In the genomic region with DNA sequence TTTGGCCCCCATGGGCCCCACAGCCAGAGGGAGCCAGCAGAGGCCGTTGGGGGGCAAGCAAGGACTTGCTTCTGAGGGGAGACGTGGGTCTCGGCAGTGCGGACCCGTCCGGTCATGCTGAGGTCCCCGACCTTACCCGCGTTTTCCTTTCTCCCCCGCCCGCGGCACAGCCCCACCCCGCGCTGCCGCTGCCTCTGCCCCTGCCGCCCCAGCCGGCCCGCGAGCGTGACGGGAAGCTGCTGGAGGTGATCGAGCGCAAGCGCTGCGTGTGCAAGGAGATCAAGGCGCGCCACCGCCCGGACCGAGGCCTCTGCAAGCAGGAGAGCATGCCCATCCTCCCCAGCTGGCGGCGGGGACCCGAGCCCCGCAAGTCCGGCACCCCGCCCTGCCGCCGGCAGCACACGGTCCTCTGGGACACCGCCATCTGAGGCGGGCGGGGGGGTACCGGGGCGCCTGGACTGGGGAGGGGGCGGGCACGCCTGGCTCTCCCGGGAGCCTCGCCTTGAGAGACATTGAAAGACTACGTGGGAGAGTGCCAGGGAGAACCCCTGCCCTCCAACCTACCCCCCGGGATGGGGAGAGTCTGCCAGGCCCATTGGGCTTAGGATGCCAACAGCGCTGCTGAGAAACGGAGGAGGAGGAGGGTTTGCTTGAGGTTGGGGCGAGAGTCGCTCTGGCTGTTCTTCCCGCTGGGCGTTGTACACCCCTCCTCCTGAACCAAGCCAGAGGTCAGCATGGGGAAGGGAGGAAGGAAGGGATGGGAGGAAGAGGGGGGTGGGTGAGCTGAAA, we compare ENCODE assay signal across 8 cellular contexts. TPM values are rescaled to one million over a fixed set of nuclear protein-coding genes. Genes with fewer than 3 reads are reported as not detected.
DNase-seq lines count a peak whose midpoint lies in the region; ATAC-seq lines count a peak whose summit lies in the region.

No MANE protein-coding gene starts in this region.

- peaks cover 2 to 3% of the 10 kb centered on the region in 2 donors for H3K27me3 Mint-ChIP-seq in CD8-positive, alpha-beta memory T cell
- H3K27me3 Mint-ChIP-seq in activated naive CD4-positive, alpha-beta T cell treated with anti-CD3 and anti-CD28 coated beads, Interleukin-2, amount 50 U/mL, for 24 hours, result no peaks in the 10 kb centered on the region

- POLR2A ChIA-PET in CD8-positive, alpha-beta memory T cell (lab: Charles Lee), result interaction anchor here (0.5 to 1.5 kb wide), 5 partner anchors 8 to 96 kb away, joined by 3 read pairs; partner anchors contain the start of gene TSC22D4

- H3K9ac ChIP-seq in NT2/D1 (ENCODE audit: insufficient read length, low read depth) (peak overlapping the region; percentile 50), skeletal muscle satellite cell (ENCODE audit: low read depth, low read length) (peak overlapping the region; percentile 35)

- no peak overlapping the region for H3K27ac ChIP-seq in CD8-positive, alpha-beta memory T cell (ENCODE audit: low read depth, low read length)

- peak overlapping the region; percentile 32 for H3K4me3 ChIP-seq in CD8-positive, alpha-beta memory T cell (ENCODE audit: low read length)
- H3K4me3 ChIP-seq in NT2/D1 (ENCODE audit: insufficient read length, low read depth), result peak overlapping the region; percentile 26
- peak overlapping the region; percentile 65 for H3K4me3 ChIP-seq in skeletal muscle satellite cell (ENCODE audit: low read length)

- CTCF ChIA-PET in CD8-positive, alpha-beta memory T cell (lab: Charles Lee), result interaction anchor here (1.0 to 4.0 kb wide), 10 partner anchors 11 to 212 kb away, joined by 3 to 20 read pairs (median 6); partner anchors contain the start of genes POP7 and TSC22D4

- H3K4me1 Mint-ChIP-seq in CD8-positive, alpha-beta memory T cell, result peaks cover 6 to 22% (median 9%) of the 10 kb centered on the region in 3 donors
- peaks cover 17% of the 10 kb centered on the region for H3K4me1 Mint-ChIP-seq in activated naive CD4-positive, alpha-beta T cell treated with anti-CD3 and anti-CD28 coated beads, Interleukin-2, amount 50 U/mL, for 24 hours

- no peaks in the 10 kb centered on the region for H3K36me3 ChIP-seq in CD8-positive, alpha-beta memory T cell (ENCODE audit: insufficient read depth, low read length)
- H3K36me3 ChIP-seq in NT2/D1 (ENCODE audit: insufficient read depth, insufficient read length, low read length), result no peaks in the 10 kb centered on the region
- no peaks in the 10 kb centered on the region for H3K36me3 ChIP-seq in skeletal muscle satellite cell (ENCODE audit: insufficient read depth, low read length)

- no peaks in the 10 kb centered on the region for H3K27me3 ChIP-seq in CD8-positive, alpha-beta memory T cell (ENCODE audit: insufficient read depth, low read length, poor library complexity, severe bottlenecking)
- peaks cover 14% of the 10 kb centered on the region for H3K27me3 ChIP-seq in NT2/D1 (ENCODE audit: insufficient read depth, insufficient read length)
- H3K27me3 ChIP-seq in skeletal muscle satellite cell (ENCODE audit: control insufficient read depth, insufficient read depth, low read length), result peaks cover 4% of the 10 kb centered on the region

- ATAC-seq in HG02759 (IDR thresholded peaks at IDR 0.05; ENCODE audit: unreplicated experiment) (no peak), GM21526 (IDR thresholded peaks at IDR 0.05; ENCODE audit: low FRiP score, unreplicated experiment) (no peak)

- H3K36me3 Mint-ChIP-seq in CD8-positive, alpha-beta memory T cell, result no peaks in the 10 kb centered on the region
- H3K36me3 Mint-ChIP-seq in activated naive CD4-positive, alpha-beta T cell treated with anti-CD3 and anti-CD28 coated beads, Interleukin-2, amount 50 U/mL, for 24 hours, result no peaks in the 10 kb centered on the region

- peak overlapping the region; percentile 78 for H3K4me2 ChIP-seq in skeletal muscle satellite cell (ENCODE audit: low read length)

- H3K4me3 Mint-ChIP-seq in CD8-positive, alpha-beta memory T cell, result peak overlapping the region; percentile 9 to 77 (median 70)
- H3K4me3 Mint-ChIP-seq in activated naive CD4-positive, alpha-beta T cell treated with anti-CD3 and anti-CD28 coated beads, Interleukin-2, amount 50 U/mL, for 24 hours, result peak overlapping the region; percentile 83

- no peaks in the 10 kb centered on the region for H3K9me3 ChIP-seq in CD8-positive, alpha-beta memory T cell (ENCODE audit: low read length)
- H3K9me3 ChIP-seq in NT2/D1 (ENCODE audit: insufficient read depth, low read length), result no peaks in the 10 kb centered on the region
- H3K9me3 ChIP-seq in skeletal muscle satellite cell (replicated peaks; ENCODE audit: low read length), result no peaks in the 10 kb centered on the region

- peak in 4 of 5 donors; percentile 18 to 64 (median 42) for DNase-seq in CD8-positive, alpha-beta memory T cell
- DNase-seq in NT2/D1 (ENCODE audit: low read depth, low spot score), result no peak
- DNase-seq in hippocampal formation (lab: John Stamatoyannopoulos, UW), result peak; percentile 30 to 59
- no peak for DNase-seq in NCI-H510A (lab: John Stamatoyannopoulos, UW)

- H3K4me1 ChIP-seq in CD8-positive, alpha-beta memory T cell (ENCODE audit: insufficient read depth, low read length), result no peaks in the 10 kb centered on the region
- H3K4me1 ChIP-seq in NT2/D1 (ENCODE audit: insufficient read depth, insufficient read length) (peaks cover 11% of the 10 kb centered on the region), skeletal muscle satellite cell (ENCODE audit: control insufficient read depth, insufficient read depth, low read length) (peaks cover 5% of the 10 kb centered on the region)

- peak overlapping the region in 1 of 8 donors; percentile 29 for H3K27ac Mint-ChIP-seq in CD8-positive, alpha-beta memory T cell
- H3K27ac Mint-ChIP-seq in activated naive CD4-positive, alpha-beta T cell treated with anti-CD3 and anti-CD28 coated beads, Interleukin-2, amount 50 U/mL, for 24 hours, result no peak overlapping the region

- H3K9me3 Mint-ChIP-seq in CD8-positive, alpha-beta memory T cell, result no peaks in the 10 kb centered on the region
- no peaks in the 10 kb centered on the region for H3K9me3 Mint-ChIP-seq in activated naive CD4-positive, alpha-beta T cell treated with anti-CD3 and anti-CD28 coated beads, Interleukin-2, amount 50 U/mL, for 24 hours

RNA-seq across cellular contexts. Expression of gene NYAP1, which starts 9.9 kb away (rescaled TPM):
- total RNA-seq in CD8-positive, alpha-beta memory T cell, result under 1 TPM; 0.13 to 0.18 TPM
- not detected for polyA plus RNA-seq in CD8-positive, alpha-beta memory T cell
- total RNA-seq in skeletal muscle satellite cell (2012; rRNA removed), result 2.8 and 3.5 TPM in 2 replicates

RNA-seq across cellular contexts. Expression of gene TSC22D4, which starts 14.7 kb away (rescaled TPM):
- total RNA-seq in CD8-positive, alpha-beta memory T cell, result 10 to 100 TPM; 96.2 to 99.1 TPM
- 40.5 TPM for polyA plus RNA-seq in CD8-positive, alpha-beta memory T cell
- 34.5 and 41.9 TPM in 2 replicates for total RNA-seq in skeletal muscle satellite cell (2012; rRNA removed)

RNA-seq across cellular contexts. Expression of gene SPACDR, which starts 29.6 kb away (rescaled TPM):
- 1 to 10 TPM in 1 of 2 experiments, under 1 TPM in 1; 1.00 to 1.7 TPM for total RNA-seq in CD8-positive, alpha-beta memory T cell
- polyA plus RNA-seq in CD8-positive, alpha-beta memory T cell, result 0.56 TPM
- 0.51 and 1.1 TPM in 2 replicates for total RNA-seq in skeletal muscle satellite cell (2012; rRNA removed)

RNA-seq across cellular contexts. Expression of gene AGFG2, which starts 45.3 kb away (rescaled TPM):
- 10 to 100 TPM; 60.5 to 63.1 TPM for total RNA-seq in CD8-positive, alpha-beta memory T cell
- 36.2 TPM for polyA plus RNA-seq in CD8-positive, alpha-beta memory T cell
- 12.9 and 14.9 TPM in 2 replicates for total RNA-seq in skeletal muscle satellite cell (2012; rRNA removed)

RNA-seq across cellular contexts. Expression of gene PPP1R35, which starts 57.4 kb away (rescaled TPM):
- total RNA-seq in CD8-positive, alpha-beta memory T cell, result 10 to 100 TPM; 41.4 to 46.3 TPM
- polyA plus RNA-seq in CD8-positive, alpha-beta memory T cell, result 50.2 TPM
- total RNA-seq in skeletal muscle satellite cell (2012; rRNA removed), result 11.8 and 12.7 TPM in 2 replicates

Comparison
In these comparisons a context has a peak if more than half of its experiments do, and no peak if none do; other contexts are left out.
1. DNase-seq: peak in CD8-positive, alpha-beta memory T cell (4 of 5) and hippocampal formation (2 of 2); none in NT2/D1 (single experiment) and NCI-H510A (single experiment).
2. Peak in every context shown above with its lines, with median percentiles within 50 percentile points of each other: H3K4me3 ChIP-seq.